Comparison of ENCODE assay signal across 24 cellular contexts in genomic region chr22:43726296-43726695, GRCh38.
A peak's percentile ranks its signal among the peaks of the same experiment; 100 is the strongest.
DNase-seq lines count a peak whose midpoint lies in the region; ATAC-seq and TF ChIP-seq lines count a peak whose summit lies in the region.
"Had no signal": no experiment of that assay in that cellular context is flagged by ENCODE, and none has a peak within 500 bp of the region (broad histone marks: within the 10 kb centered on the region; RNA-seq: fewer than 3 reads in every experiment).

No MANE protein-coding gene starts in this region.

- H3K4me1 ChIP-seq in GM23248 (ENCODE audit: insufficient read depth), result 0 out of 2 replicates have a peak, but pooled peaks cover 10% of the 10 kb centered on the region
- H3K4me1 ChIP-seq: foreskin keratinocyte had no signal

- H3K9me3 Mint-ChIP-seq in nephron, result no peaks in the 10 kb centered on the region
- H3K9me3 Mint-ChIP-seq: effector memory CD8-positive, alpha-beta T cell; nephron progenitor cell had no signal

- no peak for ATAC-seq in HG03521 (IDR thresholded peaks at IDR 0.05; ENCODE audit: unreplicated experiment)
- ATAC-seq: effector memory CD8-positive, alpha-beta T cell; foreskin keratinocyte had no signal

- peaks cover 13% of the 10 kb centered on the region for H3K36me3 Mint-ChIP-seq in nephron (ENCODE audit: low read depth)

- H4K20me1 ChIP-seq in GM23248 (ENCODE audit: insufficient read depth), result no peaks in the 10 kb centered on the region

- H3K4me2 ChIP-seq in GM23248 (ENCODE audit: unreplicated experiment), result no peak overlapping the region

- no peaks in the 10 kb centered on the region for H3K79me2 ChIP-seq in GM23248 (ENCODE audit: insufficient read depth)

- TF ChIP-seq CTCF in nephron (IDR thresholded peaks at IDR 0.05; ENCODE audit: unreplicated experiment in 3 of 3), result no peak
- TF ChIP-seq CTCF in dorsolateral prefrontal cortex (IDR thresholded peaks at IDR 0.05 in 54 of 56, conservative IDR thresholded peaks at IDR 0.05 in 2 of 56; ENCODE audit: low read depth in 1 of 56, partially characterized antibody in 56 of 56), result no peak

- H3K4me3 ChIP-seq in GM23248, result no peak overlapping the region
- no peak overlapping the region for H3K4me3 ChIP-seq in dorsolateral prefrontal cortex

- H3K27me3 ChIP-seq in GM23248 (replicated peaks; ENCODE audit: insufficient read depth), result no peaks in the 10 kb centered on the region
- no peaks in the 10 kb centered on the region for H3K27me3 ChIP-seq in dorsolateral prefrontal cortex

- intact Hi-C loops in dorsolateral prefrontal cortex (cut with DNase I), result no loop called here

- peaks cover 15% of the 10 kb centered on the region; the same call in 1 of the 2 replicates for H3F3A ChIP-seq in GM23248 (ENCODE audit: insufficient read depth)

- no peaks in the 10 kb centered on the region for H3K36me3 ChIP-seq in GM23248 (ENCODE audit: low read depth)

- peak overlapping the region in 2 of 3 experiments; percentile 17 to 18 for H3K27ac Mint-ChIP-seq in nephron
- H3K27ac Mint-ChIP-seq: CD4-positive, alpha-beta T cell; effector memory CD8-positive, alpha-beta T cell; HFFc6; nephron progenitor cell; progenitor cell of endocrine pancreas had no signal

- no peak overlapping the region for H3K27ac ChIP-seq in GM23248
- peak overlapping the region in 23 of 59 donors; percentile 1 to 67 (median 28) for H3K27ac ChIP-seq in dorsolateral prefrontal cortex
- H3K27ac ChIP-seq: foreskin keratinocyte had no signal

- H2AFZ ChIP-seq in GM23248, result no peak overlapping the region

- peaks cover 5% of the 10 kb centered on the region for H3K4me1 Mint-ChIP-seq in nephron
- H3K4me1 Mint-ChIP-seq: nephron progenitor cell had no signal

- no peak overlapping the region for H3K4me3 Mint-ChIP-seq in nephron
- H3K4me3 Mint-ChIP-seq: CD4-positive, alpha-beta T cell; effector memory CD8-positive, alpha-beta T cell; HFFc6; nephron progenitor cell had no signal

- peak; percentile 30 for DNase-seq in GM23248
- peak; percentile 9 for DNase-seq in NCI-H446 treated with DMSO at 0.1 percent for 48 hours (lab: John Stamatoyannopoulos, UW)
- peak; percentile 95 for DNase-seq in fibroblast of peridontal ligament (ENCODE audit: extremely low read depth)
- DNase-seq in stimulated activated CD4-positive, alpha-beta T cell treated with anti-CD3 and anti-CD28 coated beads, Interleukin-1b, Interleukin-23, amount 100 ng/mL, for 48 hours, result no peak
- no peak for DNase-seq in NCI-H748 treated with DMSO at 0.1 percent for 48 hours (lab: John Stamatoyannopoulos, UW)
- no peak for DNase-seq in dorsolateral prefrontal cortex
- DNase-seq: activated CD4-positive, alpha-beta T cell treated with anti-CD3 and anti-CD28 coated beads, Interleukin-2, amount 50 U/mL, for 4 hours; activated gamma-delta T cell treated with Interleukin-2 at 50 U/mL for 16 hours; amniotic stem cell; CD4-positive, alpha-beta T cell; DMS79; effector memory CD8-positive, alpha-beta T cell; foreskin keratinocyte; HFFc6; KG1; kidney glomerular epithelial cell; NCI-H187 treated with DMSO at 0.1 percent for 48 hours; NCI-H510A; nephron progenitor cell; SHP77 treated with DMSO at 0.1 percent for 48 hours; T-helper 1 cell had no signal

- no peaks in the 10 kb centered on the region for H3K27me3 Mint-ChIP-seq in nephron (ENCODE audit: low read depth)

- H3K9me3 ChIP-seq in GM23248 (ENCODE audit: low read depth), result no peaks in the 10 kb centered on the region

- H3K9ac ChIP-seq in GM23248, result no peak overlapping the region

- in situ Hi-C loops in GM23248 (cut with MboI), result no loop called here

- H3K9me2 ChIP-seq in GM23248 (ENCODE audit: insufficient read depth), result no peaks in the 10 kb centered on the region

Comparison
In these comparisons a context has a peak if more than half of its experiments do, and no peak if none do; other contexts are left out.
1. DNase-seq: peak in GM23248 (single experiment), NCI-H446 treated with DMSO at 0.1 percent for 48 hours (single experiment) and fibroblast of peridontal ligament (single experiment); none in stimulated activated CD4-positive, alpha-beta T cell treated with anti-CD3 and anti-CD28 coated beads, Interleukin-1b, Interleukin-23, amount 100 ng/mL, for 48 hours (single experiment), NCI-H748 treated with DMSO at 0.1 percent for 48 hours (single experiment) and dorsolateral prefrontal cortex (0 of 10).